Comparison of ENCODE assay signal across 1 cellular context in genomic region chr2:113894156-113894743, GRCh38.
TF ChIP-seq lines count a peak whose summit lies in the region.

No MANE protein-coding gene starts in this region.

TF ChIP-seq in HEK293, 187 proteins besides CTCF, POLR2A, EP300 and RAD21 (continued from another document):
- 0 out of 2 replicates have a peak, but pooled peaks have one; percentile 10 for TF ChIP-seq PRDM10 (tag by site-specific recombination; IDR thresholded peaks at IDR 0.05)
- TF ChIP-seq ZNF335 (tag by site-specific recombination; conservative IDR thresholded peaks at IDR 0.05) = peak; percentile 72
- peak; percentile 59 for TF ChIP-seq EGR2 (tag by site-specific recombination; IDR thresholded peaks at IDR 0.05; ENCODE audit: low read depth)
- TF ChIP-seq ZNF302 (tag by site-specific recombination; IDR thresholded peaks at IDR 0.05; ENCODE audit: low read depth) = no peak
- peak; percentile 61; the same call in 1 of the 2 replicates for TF ChIP-seq ZNF660 (tag by site-specific recombination; IDR thresholded peaks at IDR 0.05)
- peak; percentile 41; the same call in 1 of the 2 replicates for TF ChIP-seq ZFHX2 (tag by site-specific recombination; conservative IDR thresholded peaks at IDR 0.05)
- TF ChIP-seq ZNF26 (tag by site-specific recombination; IDR thresholded peaks at IDR 0.05) = no peak
- 0 out of 2 replicates have a peak, but pooled peaks have one; percentile 22 for TF ChIP-seq ZNF692 (tag by site-specific recombination; IDR thresholded peaks at IDR 0.05)
- no peak for TF ChIP-seq ZNF148 (tag by site-specific recombination; IDR thresholded peaks at IDR 0.05; ENCODE audit: borderline replicate concordance)
- peak; percentile 35; the same call in 1 of the 2 replicates for TF ChIP-seq KLF9 (tag by site-specific recombination; IDR thresholded peaks at IDR 0.05; ENCODE audit: low read depth)
- TF ChIP-seq ZNF600 (tag by site-specific recombination; IDR thresholded peaks at IDR 0.05) = no peak
- TF ChIP-seq ZBTB21 (tag by site-specific recombination; IDR thresholded peaks at IDR 0.05) = no peak
- peak; percentile 85 for TF ChIP-seq PRDM1 (tag by site-specific recombination; IDR thresholded peaks at IDR 0.05)
- peak; percentile 53; the same call in 1 of the 2 replicates for TF ChIP-seq ZBTB17 (tag by site-specific recombination; IDR thresholded peaks at IDR 0.05)
- TF ChIP-seq ZBTB20 (tag by site-specific recombination; IDR thresholded peaks at IDR 0.05) = no peak
- no peak for TF ChIP-seq ZNF549 (tag by site-specific recombination; IDR thresholded peaks at IDR 0.05)
- no peak for TF ChIP-seq ZNF629 (tag by site-specific recombination; IDR thresholded peaks at IDR 0.05)
